ENCODE assay signal across 1 cellular context in genomic region chr3:15206662-15207576, GRCh38.
TF ChIP-seq lines count a peak whose summit lies in the region.

No MANE protein-coding gene starts in this region.

TF ChIP-seq in HEK293, 187 proteins besides CTCF, POLR2A, EP300 and RAD21 (continued from another document):
- no peak for TF ChIP-seq ZNF645 (tag by site-specific recombination; IDR thresholded peaks at IDR 0.05)
- TF ChIP-seq MYNN (tag by site-specific recombination; IDR thresholded peaks at IDR 0.05; ENCODE audit: borderline replicate concordance) = no peak
- TF ChIP-seq ZNF600 (tag by site-specific recombination; IDR thresholded peaks at IDR 0.05) = peak; percentile 79
- peak; percentile 62; the same call in 1 of the 2 replicates for TF ChIP-seq KLF8 (tag by site-specific recombination; IDR thresholded peaks at IDR 0.05)
- no peak for TF ChIP-seq GFI1B (tag by site-specific recombination; IDR thresholded peaks at IDR 0.05)
- no peak for TF ChIP-seq ZNF292 (tag by site-specific recombination; IDR thresholded peaks at IDR 0.05; ENCODE audit: borderline replicate concordance, low read depth)
- TF ChIP-seq ZIC2 (tag by site-specific recombination; IDR thresholded peaks at IDR 0.05) = no peak
- TF ChIP-seq BCL11A (tag by site-specific recombination; IDR thresholded peaks at IDR 0.05; ENCODE audit: low read depth) = no peak
- TF ChIP-seq ZNF394 (tag by site-specific recombination; IDR thresholded peaks at IDR 0.05; ENCODE audit: borderline replicate concordance) = 0 out of 2 replicates have a peak, but pooled peaks have one; percentile 42
- peak; percentile 20; the same call in 1 of the 2 replicates for TF ChIP-seq GLIS2 (tag by site-specific recombination; IDR thresholded peaks at IDR 0.05)
- no peak for TF ChIP-seq ZNF184 (tag by site-specific recombination; IDR thresholded peaks at IDR 0.05)
- TF ChIP-seq SALL2 (tag by site-specific recombination; IDR thresholded peaks at IDR 0.05; ENCODE audit: borderline replicate concordance) = no peak
- no peak for TF ChIP-seq ZNF677 (tag by site-specific recombination; IDR thresholded peaks at IDR 0.05)
- TF ChIP-seq ZNF404 (tag by site-specific recombination; IDR thresholded peaks at IDR 0.05) = no peak
- TF ChIP-seq ZNF10 (tag by site-specific recombination; IDR thresholded peaks at IDR 0.05) = no peak
- no peak for TF ChIP-seq ZNF521 (tag by site-specific recombination; IDR thresholded peaks at IDR 0.05)
- TF ChIP-seq ZNF341 (tag by site-specific recombination; IDR thresholded peaks at IDR 0.05; ENCODE audit: low read depth) = peak; percentile 94
- TF ChIP-seq, protein P1, sequence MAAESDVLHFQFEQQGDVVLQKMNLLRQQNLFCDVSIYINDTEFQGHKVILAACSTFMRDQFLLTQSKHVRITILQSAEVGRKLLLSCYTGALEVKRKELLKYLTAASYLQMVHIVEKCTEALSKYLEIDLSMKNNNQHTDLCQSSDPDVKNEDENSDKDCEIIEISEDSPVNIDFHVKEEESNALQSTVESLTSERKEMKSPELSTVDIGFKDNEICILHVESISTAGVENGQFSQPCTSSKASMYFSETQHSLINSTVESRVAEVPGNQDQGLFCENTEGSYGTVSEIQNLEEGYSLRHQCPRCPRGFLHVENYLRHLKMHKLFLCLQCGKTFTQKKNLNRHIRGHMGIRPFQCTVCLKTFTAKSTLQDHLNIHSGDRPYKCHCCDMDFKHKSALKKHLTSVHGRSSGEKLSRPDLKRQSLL (tag by site-specific recombination; IDR thresholded peaks at IDR 0.05) = no peak
- TF ChIP-seq ZNF280D (tag by site-specific recombination; IDR thresholded peaks at IDR 0.05) = no peak
- TF ChIP-seq ZNF518A (tag by site-specific recombination; conservative IDR thresholded peaks at IDR 0.05; ENCODE audit: low read depth) = no peak
- TF ChIP-seq ZBTB17 (tag by site-specific recombination; IDR thresholded peaks at IDR 0.05) = peak; percentile 20
- peak; percentile 21 for TF ChIP-seq ZNF335 (tag by site-specific recombination; conservative IDR thresholded peaks at IDR 0.05)
- TF ChIP-seq TCF7L2 (IDR thresholded peaks at IDR 0.05; ENCODE audit: borderline replicate concordance, low read depth, low read length) = no peak
- TF ChIP-seq, protein P2, sequence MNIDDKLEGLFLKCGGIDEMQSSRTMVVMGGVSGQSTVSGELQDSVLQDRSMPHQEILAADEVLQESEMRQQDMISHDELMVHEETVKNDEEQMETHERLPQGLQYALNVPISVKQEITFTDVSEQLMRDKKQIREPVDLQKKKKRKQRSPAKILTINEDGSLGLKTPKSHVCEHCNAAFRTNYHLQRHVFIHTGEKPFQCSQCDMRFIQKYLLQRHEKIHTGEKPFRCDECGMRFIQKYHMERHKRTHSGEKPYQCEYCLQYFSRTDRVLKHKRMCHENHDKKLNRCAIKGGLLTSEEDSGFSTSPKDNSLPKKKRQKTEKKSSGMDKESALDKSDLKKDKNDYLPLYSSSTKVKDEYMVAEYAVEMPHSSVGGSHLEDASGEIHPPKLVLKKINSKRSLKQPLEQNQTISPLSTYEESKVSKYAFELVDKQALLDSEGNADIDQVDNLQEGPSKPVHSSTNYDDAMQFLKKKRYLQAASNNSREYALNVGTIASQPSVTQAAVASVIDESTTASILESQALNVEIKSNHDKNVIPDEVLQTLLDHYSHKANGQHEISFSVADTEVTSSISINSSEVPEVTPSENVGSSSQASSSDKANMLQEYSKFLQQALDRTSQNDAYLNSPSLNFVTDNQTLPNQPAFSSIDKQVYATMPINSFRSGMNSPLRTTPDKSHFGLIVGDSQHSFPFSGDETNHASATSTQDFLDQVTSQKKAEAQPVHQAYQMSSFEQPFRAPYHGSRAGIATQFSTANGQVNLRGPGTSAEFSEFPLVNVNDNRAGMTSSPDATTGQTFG (tag by site-specific recombination; IDR thresholded peaks at IDR 0.05; ENCODE audit: borderline replicate concordance) = no peak
- TF ChIP-seq ZSCAN16 (tag by site-specific recombination; IDR thresholded peaks at IDR 0.05) = peak; percentile 98
- TF ChIP-seq, protein P3, sequence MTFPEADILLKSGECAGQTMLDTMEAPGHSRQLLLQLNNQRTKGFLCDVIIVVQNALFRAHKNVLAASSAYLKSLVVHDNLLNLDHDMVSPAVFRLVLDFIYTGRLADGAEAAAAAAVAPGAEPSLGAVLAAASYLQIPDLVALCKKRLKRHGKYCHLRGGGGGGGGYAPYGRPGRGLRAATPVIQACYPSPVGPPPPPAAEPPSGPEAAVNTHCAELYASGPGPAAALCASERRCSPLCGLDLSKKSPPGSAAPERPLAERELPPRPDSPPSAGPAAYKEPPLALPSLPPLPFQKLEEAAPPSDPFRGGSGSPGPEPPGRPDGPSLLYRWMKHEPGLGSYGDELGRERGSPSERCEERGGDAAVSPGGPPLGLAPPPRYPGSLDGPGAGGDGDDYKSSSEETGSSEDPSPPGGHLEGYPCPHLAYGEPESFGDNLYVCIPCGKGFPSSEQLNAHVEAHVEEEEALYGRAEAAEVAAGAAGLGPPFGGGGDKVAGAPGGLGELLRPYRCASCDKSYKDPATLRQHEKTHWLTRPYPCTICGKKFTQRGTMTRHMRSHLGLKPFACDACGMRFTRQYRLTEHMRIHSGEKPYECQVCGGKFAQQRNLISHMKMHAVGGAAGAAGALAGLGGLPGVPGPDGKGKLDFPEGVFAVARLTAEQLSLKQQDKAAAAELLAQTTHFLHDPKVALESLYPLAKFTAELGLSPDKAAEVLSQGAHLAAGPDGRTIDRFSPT (tag by site-specific recombination; IDR thresholded peaks at IDR 0.05) = no peak
- TF ChIP-seq SCRT1 (tag by site-specific recombination; IDR thresholded peaks at IDR 0.05; ENCODE audit: borderline replicate concordance) = peak; percentile 99
- TF ChIP-seq ZEB2 (tag by site-specific recombination; IDR thresholded peaks at IDR 0.05) = 0 out of 2 replicates have a peak, but pooled peaks have one; percentile 48
- TF ChIP-seq FEZF1 (tag by site-specific recombination; IDR thresholded peaks at IDR 0.05) = peak; percentile 70
- TF ChIP-seq, protein P4, sequence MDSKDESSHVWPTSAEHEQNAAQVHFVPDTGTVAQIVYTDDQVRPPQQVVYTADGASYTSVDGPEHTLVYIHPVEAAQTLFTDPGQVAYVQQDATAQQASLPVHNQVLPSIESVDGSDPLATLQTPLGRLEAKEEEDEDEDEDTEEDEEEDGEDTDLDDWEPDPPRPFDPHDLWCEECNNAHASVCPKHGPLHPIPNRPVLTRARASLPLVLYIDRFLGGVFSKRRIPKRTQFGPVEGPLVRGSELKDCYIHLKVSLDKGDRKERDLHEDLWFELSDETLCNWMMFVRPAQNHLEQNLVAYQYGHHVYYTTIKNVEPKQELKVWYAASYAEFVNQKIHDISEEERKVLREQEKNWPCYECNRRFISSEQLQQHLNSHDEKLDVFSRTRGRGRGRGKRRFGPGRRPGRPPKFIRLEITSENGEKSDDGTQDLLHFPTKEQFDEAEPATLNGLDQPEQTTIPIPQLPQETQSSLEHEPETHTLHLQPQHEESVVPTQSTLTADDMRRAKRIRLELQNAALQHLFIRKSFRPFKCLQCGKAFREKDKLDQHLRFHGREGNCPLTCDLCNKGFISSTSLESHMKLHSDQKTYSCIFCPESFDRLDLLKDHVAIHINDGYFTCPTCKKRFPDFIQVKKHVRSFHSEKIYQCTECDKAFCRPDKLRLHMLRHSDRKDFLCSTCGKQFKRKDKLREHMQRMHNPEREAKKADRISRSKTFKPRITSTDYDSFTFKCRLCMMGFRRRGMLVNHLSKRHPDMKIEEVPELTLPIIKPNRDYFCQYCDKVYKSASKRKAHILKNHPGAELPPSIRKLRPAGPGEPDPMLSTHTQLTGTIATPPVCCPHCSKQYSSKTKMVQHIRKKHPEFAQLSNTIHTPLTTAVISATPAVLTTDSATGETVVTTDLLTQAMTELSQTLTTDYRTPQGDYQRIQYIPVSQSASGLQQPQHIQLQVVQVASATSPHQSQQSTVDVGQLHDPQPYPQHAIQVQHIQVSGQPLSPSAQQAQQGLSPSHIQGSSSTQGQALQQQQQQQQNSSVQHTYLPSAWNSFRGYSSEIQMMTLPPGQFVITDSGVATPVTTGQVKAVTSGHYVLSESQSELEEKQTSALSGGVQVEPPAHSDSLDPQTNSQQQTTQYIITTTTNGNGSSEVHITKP (tag by site-specific recombination; IDR thresholded peaks at IDR 0.05) = peak; percentile 95
- TF ChIP-seq SP3 (tag by site-specific recombination; IDR thresholded peaks at IDR 0.05) = peak; percentile 40
- TF ChIP-seq SP2 (tag by site-specific recombination; IDR thresholded peaks at IDR 0.05) = peak; percentile 80
- TF ChIP-seq ZNF660 (tag by site-specific recombination; IDR thresholded peaks at IDR 0.05) = 0 out of 2 replicates have a peak, but pooled peaks have one; percentile 2
